21 cellular contexts compared by ENCODE assay signal in genomic region chr16:10539256-10539655, GRCh38. TPM values are rescaled to one million over a fixed set of nuclear protein-coding genes. Genes with fewer than 3 reads are reported as not detected.
"Had no signal": no experiment of that assay in that cellular context is flagged by ENCODE, and none has a peak within 500 bp of the region (broad histone marks: within the 10 kb centered on the region; RNA-seq: fewer than 3 reads in every experiment).

No MANE protein-coding gene starts in this region.

- H3K4me3 Mint-ChIP-seq: activated CD4-positive, alpha-beta T cell treated with anti-CD3 and anti-CD28 coated beads, Interleukin-2, amount 10 ng/mL, durations not matched to agents 24 days and 14 days; activated CD8-positive, alpha-beta T cell treated with anti-CD3 and anti-CD28 coated beads, Interleukin-2, amount 10 ng/mL, durations not matched to agents 7 days and 5 days; activated naive CD4-positive, alpha-beta T cell treated with anti-CD3 and anti-CD28 coated beads, Interleukin-2, amount 10 ng/mL, durations not matched to agents 7 days and 5 days; activated naive CD8-positive, alpha-beta T cell treated with anti-CD3 and anti-CD28 coated beads, Interleukin-2, amount 50 U/mL, for 24 hours; central memory CD8-positive, alpha-beta T cell; immature natural killer cell; natural killer cell had no signal

- H3K9me3 ChIP-seq: colonic mucosa, gastroesophageal sphincter, heart right ventricle, stomach, upper lobe of right lung had no signal

- H3K27me3 Mint-ChIP-seq: activated CD4-positive, alpha-beta T cell treated with anti-CD3 and anti-CD28 coated beads, Interleukin-2, amount 10 ng/mL, durations not matched to agents 24 days and 14 days; activated naive CD8-positive, alpha-beta T cell treated with anti-CD3 and anti-CD28 coated beads, Interleukin-2, amount 50 U/mL, for 24 hours had no signal

- H3K27me3 ChIP-seq: brain microvascular endothelial cell, colonic mucosa, gastroesophageal sphincter, heart right ventricle, stomach, upper lobe of right lung had no signal

- H3K36me3 ChIP-seq: brain microvascular endothelial cell, colonic mucosa had no signal

- H3K27ac ChIP-seq: brain microvascular endothelial cell, colonic mucosa, gastroesophageal sphincter, heart right ventricle, SK-N-MC, stomach, upper lobe of right lung had no signal

- H3K27ac Mint-ChIP-seq: activated CD4-positive, alpha-beta T cell treated with anti-CD3 and anti-CD28 coated beads, Interleukin-2, amount 10 ng/mL, durations not matched to agents 24 days and 14 days; activated CD8-positive, alpha-beta T cell treated with anti-CD3 and anti-CD28 coated beads, Interleukin-2, amount 10 ng/mL, durations not matched to agents 7 days and 5 days; activated naive CD4-positive, alpha-beta T cell treated with anti-CD3 and anti-CD28 coated beads, Interleukin-2, amount 10 ng/mL, durations not matched to agents 7 days and 5 days; activated naive CD8-positive, alpha-beta T cell treated with anti-CD3 and anti-CD28 coated beads, Interleukin-2, amount 50 U/mL, for 24 hours; immature natural killer cell; natural killer cell had no signal

- DNase-seq: activated CD4-positive, alpha-beta T cell treated with anti-CD3 and anti-CD28 coated beads, Interleukin-2, amount 10 ng/mL, durations not matched to agents 24 days and 14 days; activated CD8-positive, alpha-beta T cell treated with anti-CD3 and anti-CD28 coated beads, Interleukin-2, amount 10 ng/mL, durations not matched to agents 7 days and 5 days; activated effector memory CD4-positive, alpha-beta T cell treated with Interleukin-2 at 50 U/mL for 16 hours; activated naive CD4-positive, alpha-beta T cell treated with anti-CD3 and anti-CD28 coated beads, Interleukin-2, amount 10 ng/mL, durations not matched to agents 7 days and 5 days; activated naive CD8-positive, alpha-beta T cell treated with anti-CD3 and anti-CD28 coated beads, Interleukin-2, amount 50 U/mL, for 24 hours; activated T-cell treated with anti-CD3 and anti-CD28 coated beads, Interleukin-2, amount 50 U/mL, for 48 hours; anterior cingulate cortex; brain microvascular endothelial cell; colonic mucosa; erythroblast; heart right ventricle; immature natural killer cell; mesenchymal stem cell; natural killer cell; stimulated activated CD4-positive, alpha-beta T cell treated with anti-CD3 and anti-CD28 coated beads, Interleukin-2, amount 100 ng/mL, for 48 hours; stomach; upper lobe of right lung had no signal

- ATAC-seq: activated CD8-positive, alpha-beta T cell treated with anti-CD3 and anti-CD28 coated beads, Interleukin-2, amount 10 ng/mL, durations not matched to agents 7 days and 5 days; activated naive CD8-positive, alpha-beta T cell treated with anti-CD3 and anti-CD28 coated beads, Interleukin-2, amount 50 U/mL, for 24 hours; gastroesophageal sphincter; heart right ventricle; natural killer cell had no signal

- H3K4me3 ChIP-seq: colonic mucosa, gastroesophageal sphincter, heart right ventricle, SK-N-MC, stomach, upper lobe of right lung had no signal

- H3K36me3 Mint-ChIP-seq: activated naive CD4-positive, alpha-beta T cell treated with anti-CD3 and anti-CD28 coated beads, Interleukin-2, amount 10 ng/mL, durations not matched to agents 7 days and 5 days; immature natural killer cell; natural killer cell had no signal

- H3K9me3 Mint-ChIP-seq: activated CD4-positive, alpha-beta T cell treated with anti-CD3 and anti-CD28 coated beads, Interleukin-2, amount 10 ng/mL, durations not matched to agents 24 days and 14 days; activated naive CD4-positive, alpha-beta T cell treated with anti-CD3 and anti-CD28 coated beads, Interleukin-2, amount 10 ng/mL, durations not matched to agents 7 days and 5 days; activated naive CD8-positive, alpha-beta T cell treated with anti-CD3 and anti-CD28 coated beads, Interleukin-2, amount 50 U/mL, for 24 hours; central memory CD8-positive, alpha-beta T cell; immature natural killer cell; natural killer cell had no signal

- H3K4me1 Mint-ChIP-seq: activated CD4-positive, alpha-beta T cell treated with anti-CD3 and anti-CD28 coated beads, Interleukin-2, amount 10 ng/mL, durations not matched to agents 24 days and 14 days; activated naive CD4-positive, alpha-beta T cell treated with anti-CD3 and anti-CD28 coated beads, Interleukin-2, amount 10 ng/mL, durations not matched to agents 7 days and 5 days; activated naive CD8-positive, alpha-beta T cell treated with anti-CD3 and anti-CD28 coated beads, Interleukin-2, amount 50 U/mL, for 24 hours; central memory CD8-positive, alpha-beta T cell; immature natural killer cell; natural killer cell had no signal

- H3K4me1 ChIP-seq: colonic mucosa, upper lobe of right lung had no signal

RNA-seq across cellular contexts. Expression of gene EMP2, which starts 41.1 kb away (rescaled TPM):
- total RNA-seq: activated CD4-positive, alpha-beta T cell treated with anti-CD3 and anti-CD28 coated beads, Interleukin-2, amount 10 ng/mL, durations not matched to agents 24 days and 14 days; activated CD8-positive, alpha-beta T cell treated with anti-CD3 and anti-CD28 coated beads, Interleukin-2, amount 10 ng/mL, durations not matched to agents 7 days and 5 days; natural killer cell; T-helper 2 cell treated with Interferon-gamma antibody and Interleukin-4, amounts not matched to agents 100 ng/mL and 5 ng/mL, for 36 hours had no signal
- polyA plus RNA-seq: immature natural killer cell had no signal
